In genomic region chr10:98252451-98252850, GRCh38 we compare ENCODE assay signal across 20 cellular contexts. TPM values are rescaled to one million over a fixed set of nuclear protein-coding genes. Genes with fewer than 3 reads are reported as not detected.
DNase-seq lines count a peak whose midpoint lies in the region; ATAC-seq, FAIRE-seq and TF ChIP-seq lines count a peak whose summit lies in the region.
"Had no signal": no experiment of that assay in that cellular context is flagged by ENCODE, and none has a peak within 500 bp of the region (broad histone marks: within the 10 kb centered on the region; RNA-seq: fewer than 3 reads in every experiment).

No MANE protein-coding gene starts in this region.

- H3K27ac Mint-ChIP-seq in Caco-2 (ENCODE audit: unreplicated experiment), result peak overlapping the region; percentile 5
- no peak overlapping the region for H3K27ac Mint-ChIP-seq in GM23338
- H3K27ac Mint-ChIP-seq: CD4-positive, alpha-beta T cell; HFFc6 had no signal

- H3F3A ChIP-seq in GM23338 (replicated peaks; ENCODE audit: low read depth), result no peaks in the 10 kb centered on the region

- no peaks in the 10 kb centered on the region for H3K9me2 ChIP-seq in GM23338 (ENCODE audit: insufficient read depth)

- intact Hi-C loops in Caco-2 (cut with micrococcal nuclease; ENCODE audit: unreplicated experiment), result no loop called here
- intact Hi-C loops in K562 (cut with micrococcal nuclease), result no loop called here

- H3K9ac ChIP-seq in K562 (ENCODE audit: insufficient read depth in 1 of 2, low read depth in 2 of 2, low read length in 2 of 2), result no peak overlapping the region

- H3K9me1 ChIP-seq in K562 (ENCODE audit: control insufficient read depth, insufficient read depth, low read length), result no peaks in the 10 kb centered on the region

- H3K4me2 ChIP-seq in GM23338 (no peak overlapping the region), K562 (ENCODE audit: insufficient read depth, low read length) (no peak overlapping the region)

- H3K79me2 ChIP-seq in GM23338 (replicated peaks; ENCODE audit: insufficient read depth), result no peaks in the 10 kb centered on the region
- no peaks in the 10 kb centered on the region for H3K79me2 ChIP-seq in K562 (ENCODE audit: control insufficient read depth, insufficient read depth, low read length)

- H3K27ac ChIP-seq in GM23338 (ENCODE audit: low read depth), result no peak overlapping the region
- H3K27ac ChIP-seq in K562 (ENCODE audit: extremely low read depth, low read depth, low read length), result no peak overlapping the region
- H3K27ac ChIP-seq: Peyer's patch had no signal

- H3K4me3 Mint-ChIP-seq in Caco-2 (ENCODE audit: unreplicated experiment), result no peak overlapping the region
- H3K4me3 Mint-ChIP-seq in GM23338, result no peak overlapping the region
- H3K4me3 Mint-ChIP-seq: CD4-positive, alpha-beta T cell; HFFc6 had no signal

- no peaks in the 10 kb centered on the region for H3K27me3 ChIP-seq in Caco-2 (replicated peaks; ENCODE audit: control insufficient read depth, insufficient read depth, low read length)
- H3K27me3 ChIP-seq in GM23338 (ENCODE audit: insufficient read depth), result no peaks in the 10 kb centered on the region
- no peaks in the 10 kb centered on the region for H3K27me3 ChIP-seq in K562 (ENCODE audit: control insufficient read depth in 2 of 2, insufficient read depth in 2 of 2, low read length in 2 of 2)
- H3K27me3 ChIP-seq: MG63, Peyer's patch had no signal

- H3K4me3 ChIP-seq in Caco-2 (ENCODE audit: low read depth, low read length), result no peak overlapping the region
- H3K4me3 ChIP-seq in GM23338, result no peak overlapping the region
- H3K4me3 ChIP-seq in K562, result no peak overlapping the region
- H3K4me3 ChIP-seq: MG63, Peyer's patch had no signal

- no peak for FAIRE-seq in K562 (lab: Jason Lieb, UNC)
- FAIRE-seq: G401.6, GM18507 had no signal

- no peak overlapping the region for H2AFZ ChIP-seq in GM23338
- H2AFZ ChIP-seq in K562 (ENCODE audit: low read depth, low read length), result no peak overlapping the region

- TF ChIP-seq EP300 in K562 (IDR thresholded peaks at IDR 0.05; ENCODE audit: low read length), result no peak

- no peak for DNase-seq in Caco-2
- no peak for DNase-seq in GM23338 (ENCODE audit: low spot score)
- DNase-seq in K562 (ENCODE audit: extremely low read depth in 1 of 4, low spot score in 3 of 4), result no peak
- DNase-seq in mucosa of gallbladder (ENCODE audit: low spot score), result peak; percentile 8
- no peak for DNase-seq in NCI-H1105 (lab: John Stamatoyannopoulos, UW)
- no peak for DNase-seq in DMS79 (lab: John Stamatoyannopoulos, UW)
- DNase-seq in NCI-H1694 treated with DMSO at 0.1 percent for 48 hours (lab: John Stamatoyannopoulos, UW), result no peak
- DNase-seq: CD4-positive, alpha-beta T cell; HFFc6; Kasumi-1; MG63; NCI-H1048; NCI-H1436; NCI-H1930; NCI-H510A; NCI-H748 treated with DMSO at 0.1 percent for 48 hours; Peyer's patch had no signal

- WGBS in K562 (ENCODE audit: insufficient coverage, low coverage, missing lambda C conversion rate), result 93% methylated on average over 3 of the region's 7 CpGs

- H3K4me1 ChIP-seq in Caco-2 (no peaks in the 10 kb centered on the region), GM23338 (ENCODE audit: insufficient read depth) (no peaks in the 10 kb centered on the region), K562 (replicated peaks in 1 of 2; ENCODE audit: control insufficient read depth in 2 of 2, insufficient read depth in 2 of 2, low read length in 2 of 2) (no peaks in the 10 kb centered on the region)
- H3K4me1 ChIP-seq: Peyer's patch had no signal

- peaks cover 8% of the 10 kb centered on the region for H3K36me3 Mint-ChIP-seq in Caco-2 (ENCODE audit: insufficient read depth, unreplicated experiment)
- H3K36me3 Mint-ChIP-seq in GM23338 (ENCODE audit: low read depth), result peaks cover 5% of the 10 kb centered on the region; the same call in 2 of the 3 replicates

- H3K4me1 Mint-ChIP-seq in Caco-2 (ENCODE audit: low read depth, unreplicated experiment), result no peaks in the 10 kb centered on the region
- peaks cover 16% of the 10 kb centered on the region for H3K4me1 Mint-ChIP-seq in GM23338

- H3K9me3 ChIP-seq in Caco-2, result no peaks in the 10 kb centered on the region
- H3K9me3 ChIP-seq in K562 (replicated peaks; ENCODE audit: control insufficient read depth, insufficient read depth, low read depth, low read length), result no peaks in the 10 kb centered on the region
- H3K9me3 ChIP-seq: MG63, Peyer's patch had no signal

- POLR2A ChIA-PET in Caco-2 (lab: Charles Lee) (no interaction called here), K562 (lab: Yijun Ruan, JAX) (interaction anchor here (1.5 kb wide), 1 partner anchor 16 kb away, joined by 3 read pairs; no protein-coding TSS in a partner anchor)

- H3K36me3 ChIP-seq in Caco-2 (ENCODE audit: control insufficient read depth, insufficient read depth, low read length) (no peaks in the 10 kb centered on the region; the same call in 1 of the 2 replicates), GM23338 (ENCODE audit: insufficient read depth) (no peaks in the 10 kb centered on the region), K562 (ENCODE audit: control insufficient read depth, insufficient read depth, low read length) (peaks cover 5% of the 10 kb centered on the region; the same call in 1 of the 3 replicates)

- H3K27me3 Mint-ChIP-seq in Caco-2 (ENCODE audit: insufficient read depth, unreplicated experiment) (no peaks in the 10 kb centered on the region), GM23338 (ENCODE audit: insufficient read depth, low read depth, poor library complexity) (peaks cover 3% of the 10 kb centered on the region)
- H3K27me3 Mint-ChIP-seq: CD4-positive, alpha-beta T cell had no signal

- BruUV-seq in Caco-2 (replicated peaks; lab: Mats Ljungman, UMichigan), result no TSS peak
- BruUV-seq in K562 (replicated peaks; lab: Mats Ljungman, UMichigan), result no TSS peak

- H3K9me3 Mint-ChIP-seq in Caco-2 (ENCODE audit: unreplicated experiment) (no peaks in the 10 kb centered on the region), GM23338 (no peaks in the 10 kb centered on the region)
- H3K9me3 Mint-ChIP-seq: CD4-positive, alpha-beta T cell; HFFc6 had no signal

- in situ Hi-C loops in K562 (cut with MboI), result no loop called here

- ATAC-seq in GM23338 (peak; percentile 16; the same call in 2 of the 3 replicates), K562 (no peak)

- TF ChIP-seq RAD21 in K562 (CRISPR knock-in tag; conservative IDR thresholded peaks at IDR 0.05 in 1 of 2, IDR thresholded peaks at IDR 0.05 in 1 of 2), result no peak

- TF ChIP-seq CTCF in Caco-2 (IDR thresholded peaks at IDR 0.05; ENCODE audit: insufficient read depth in 1 of 2, low read depth in 1 of 2, low read length in 1 of 2, severe bottlenecking in 1 of 2, unreplicated experiment in 1 of 2) (no peak), GM23338 (conservative IDR thresholded peaks at IDR 0.05; ENCODE audit: low read depth in 2 of 2) (no peak), K562 (IDR thresholded peaks at IDR 0.05 in 2 of 3, conservative IDR thresholded peaks at IDR 0.05 in 1 of 3; ENCODE audit: insufficient read depth in 2 of 3, low read depth in 1 of 3, low read length in 3 of 3) (no peak)

- H4K20me1 ChIP-seq in GM23338 (replicated peaks; ENCODE audit: insufficient read depth), result no peaks in the 10 kb centered on the region; the same call in 1 of the 2 replicates
- no peaks in the 10 kb centered on the region for H4K20me1 ChIP-seq in K562 (replicated peaks; ENCODE audit: control insufficient read depth, insufficient read depth, low read length)

- no peak for TF ChIP-seq POLR2A in K562 (conservative IDR thresholded peaks at IDR 0.05)

- CTCF ChIA-PET in Caco-2 (lab: Charles Lee) (no interaction called here), K562 (lab: Yijun Ruan, JAX; ENCODE audit: low intra/inter-chr PET ratio) (no interaction called here)

TF ChIP-seq in GM23338, 12 proteins besides CTCF, POLR2A, EP300 and RAD21 (continues in another document):
- TF ChIP-seq JUNB (IDR thresholded peaks at IDR 0.05; ENCODE audit: unreplicated experiment), result no peak

TF ChIP-seq in K562, 482 proteins besides CTCF, POLR2A, EP300 and RAD21:
- TF ChIP-seq POLR2G (IDR thresholded peaks at IDR 0.05; ENCODE audit: low read depth, low read length), result peak; percentile 28; the same call in 1 of the 2 replicates
- TF ChIP-seq FOSL1 (tag; conservative IDR thresholded peaks at IDR 0.05), result no peak

RNA-seq across cellular contexts. Expression of gene LOXL4, which starts 15.5 kb away (rescaled TPM):
- total RNA-seq in Caco-2 (2022) (2.1 and 3.7 TPM in 2 replicates), K562 (2014; rRNA removed) (0.04 and 0.09 TPM in 2 replicates), K562 (2014; rRNA removed; fragmentation: Illumina TruSeq; extraction: Trizol) (0.06 TPM in 1 of 2 replicates, not detected in the other), K562 (2015; rRNA removed; fragmentation: Illumina TruSeq; extraction: Trizol) (not detected in 2 replicates), K562 (2021) (0.04 and 0.13 TPM in 2 replicates), mucosa of gallbladder (4.9 TPM)
- total RNA-seq in GM23338 (2014; rRNA removed; shearing (Covaris generic)), result 0.23 and 0.38 TPM in 2 replicates
- polyA plus RNA-seq in GM23338 (2016; fragmentation: Nextera tagmentation; extraction: Ambion mirVana) (0.16 and 0.21 TPM in 2 replicates), K562 (2011; rRNA removed) (0.35 and 0.39 TPM in 2 replicates), K562 (2014; fragmentation: Illumina TruSeq; extraction: Trizol) (0.03 and 0.04 TPM in 2 replicates), K562 (2014; fragmentation: Nextera tagmentation; extraction: Ambion mirVana) (under 1 TPM in 1 of 2 experiments, not detected in 1; 0.04 TPM), K562 (2014; rRNA removed) (0.05 and 0.07 TPM in 2 replicates)
- total RNA-seq in K562 (2011; cell fraction: chromatin; rRNA removed; ENCODE audit: low replicate concordance), result 0.35 and 1.1 TPM in 2 replicates
- total RNA-seq in K562 (2011; cell fraction: nucleolus; rRNA removed), result 0.92 and 1.2 TPM in 2 replicates
- total RNA-seq in K562 (2011; cell fraction: nucleoplasm; rRNA removed), result 0.53 and 0.95 TPM in 2 replicates
- polyA plus RNA-seq in K562 (2011; cell fraction: cytosol; rRNA removed), result 0.47 and 0.58 TPM in 2 replicates
- polyA plus RNA-seq in K562 (2011; cell fraction: nucleus; rRNA removed), result 0.76 and 1.2 TPM in 2 replicates
- polyA plus RNA-seq in K562 (2012), result 0.16 and 0.83 TPM in 2 replicates
- 0.21 and 0.24 TPM in 2 replicates for polyA minus RNA-seq in K562 (2011; rRNA and poly(A)+ RNA removed)
- polyA minus RNA-seq in K562 (2011; cell fraction: cytosol; rRNA and poly(A)+ RNA removed), result 0.48 TPM in 1 of 2 replicates, not detected in the other
- 0.22 and 0.27 TPM in 2 replicates for polyA minus RNA-seq in K562 (2011; cell fraction: nucleus; rRNA and poly(A)+ RNA removed)
- total RNA-seq: CD4-positive, alpha-beta T cell; OCI-LY7 had no signal
